Comparison of ENCODE assay signal across 20 cellular contexts in the genomic region with DNA sequence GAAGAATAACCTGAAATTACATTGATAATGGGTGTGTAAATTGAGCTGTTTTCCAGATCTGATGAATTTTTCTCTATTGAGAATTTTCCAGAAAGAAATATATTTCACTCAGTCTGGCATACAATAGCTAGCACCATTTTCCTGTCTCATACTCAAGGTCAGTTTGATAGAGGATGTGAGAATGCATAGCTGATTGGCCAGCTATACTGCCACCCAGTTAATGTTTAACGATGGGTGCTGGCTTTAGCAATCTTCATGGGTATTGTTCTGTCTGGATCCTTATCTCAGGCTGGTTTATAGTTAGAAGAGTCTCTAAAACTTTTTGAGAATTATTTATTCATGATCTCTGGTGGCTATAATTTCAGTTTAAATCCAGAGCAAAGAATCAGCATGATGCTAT.
"Had no signal": no experiment of that assay in that cellular context is flagged by ENCODE, and none has a peak within 500 bp of the region (broad histone marks: within the 10 kb centered on the region; RNA-seq: fewer than 3 reads in every experiment).

No MANE protein-coding gene starts in this region.

- H3K9me3 ChIP-seq: adrenal gland, gastroesophageal sphincter, lower lobe of right lung, prostate gland, sigmoid colon, suprapubic skin had no signal

- DNase-seq: activated CD4-positive, alpha-beta T cell treated with anti-CD3 and anti-CD28 coated beads, Interleukin-2, amount 10 ng/mL, durations not matched to agents 7 days and 5 days; activated CD4-positive, CD25-positive, alpha-beta regulatory T cell; activated CD8-positive, alpha-beta memory T cell treated with anti-CD3 and anti-CD28 coated beads for 24 hours; activated naive CD4-positive, alpha-beta T cell treated with anti-CD3 and anti-CD28 coated beads, Interleukin-2, amount 10 ng/mL, durations not matched to agents 7 days and 5 days; adrenal gland; central memory CD4-positive, alpha-beta T cell; effector memory CD4-positive, alpha-beta T cell; hippocampal formation; lower lobe of right lung; naive thymus-derived CD8-positive, alpha-beta T cell; nucleus accumbens; sigmoid colon; stimulated activated CD4-positive, alpha-beta T cell treated with anti-CD3 and anti-CD28 coated beads, Interleukin-12 subunit alpha, Interleukin-12 subunit beta, amount 100 ng/mL, for 4 hours; stimulated activated naive CD8-positive, alpha-beta T cell treated with anti-CD3 and anti-CD28 coated beads, Interleukin-15, Interleukin-2, amounts not matched to agents 100 U/mL and 50 U/mL, for 24 hours; T-helper 2 cell had no signal

- H3K4me3 ChIP-seq: adrenal gland, gastroesophageal sphincter, lower lobe of right lung, prostate gland, sigmoid colon, suprapubic skin had no signal

- H3K27ac ChIP-seq: adrenal gland, epithelial cell of prostate, gastroesophageal sphincter, lower lobe of right lung, prostate gland, sigmoid colon, suprapubic skin had no signal

- H3K36me3 Mint-ChIP-seq: activated naive CD4-positive, alpha-beta T cell treated with anti-CD3 and anti-CD28 coated beads, Interleukin-2, amount 10 ng/mL, durations not matched to agents 7 days and 5 days; naive thymus-derived CD8-positive, alpha-beta T cell had no signal

- H3K9me3 Mint-ChIP-seq: activated CD4-positive, alpha-beta T cell treated with anti-CD3 and anti-CD28 coated beads, Interleukin-2, amount 10 ng/mL, durations not matched to agents 7 days and 5 days had no signal

- H3K27me3 ChIP-seq: adrenal gland, gastroesophageal sphincter, sigmoid colon, suprapubic skin had no signal

- H3K27ac Mint-ChIP-seq: activated CD4-positive, alpha-beta T cell treated with anti-CD3 and anti-CD28 coated beads, Interleukin-2, amount 10 ng/mL, durations not matched to agents 7 days and 5 days; activated naive CD4-positive, alpha-beta T cell treated with anti-CD3 and anti-CD28 coated beads, Interleukin-2, amount 10 ng/mL, durations not matched to agents 7 days and 5 days; activated T-helper 17 cell treated with anti-CD3 and anti-CD28 coated beads, Interleukin-2, amount 50 U/mL, for 72 hours; naive thymus-derived CD8-positive, alpha-beta T cell had no signal

- H3K4me1 Mint-ChIP-seq: activated CD4-positive, alpha-beta T cell treated with anti-CD3 and anti-CD28 coated beads, Interleukin-2, amount 10 ng/mL, durations not matched to agents 7 days and 5 days; activated naive CD4-positive, alpha-beta T cell treated with anti-CD3 and anti-CD28 coated beads, Interleukin-2, amount 10 ng/mL, durations not matched to agents 7 days and 5 days; activated T-helper 17 cell treated with anti-CD3 and anti-CD28 coated beads, Interleukin-2, amount 50 U/mL, for 72 hours; naive thymus-derived CD8-positive, alpha-beta T cell had no signal

- ATAC-seq: activated T-helper 17 cell treated with anti-CD3 and anti-CD28 coated beads, Interleukin-2, amount 50 U/mL, for 72 hours; gastroesophageal sphincter; lower lobe of right lung; naive thymus-derived CD8-positive, alpha-beta T cell; stimulated activated naive CD8-positive, alpha-beta T cell treated with anti-CD3 and anti-CD28 coated beads, Interleukin-15, Interleukin-2, amounts not matched to agents 100 U/mL and 50 U/mL, for 24 hours had no signal

- H3K4me3 Mint-ChIP-seq: activated CD4-positive, alpha-beta T cell treated with anti-CD3 and anti-CD28 coated beads, Interleukin-2, amount 10 ng/mL, durations not matched to agents 7 days and 5 days; activated naive CD4-positive, alpha-beta T cell treated with anti-CD3 and anti-CD28 coated beads, Interleukin-2, amount 10 ng/mL, durations not matched to agents 7 days and 5 days; activated T-helper 17 cell treated with anti-CD3 and anti-CD28 coated beads, Interleukin-2, amount 50 U/mL, for 72 hours; naive thymus-derived CD8-positive, alpha-beta T cell had no signal

- H3K36me3 ChIP-seq: adrenal gland, gastroesophageal sphincter, lower lobe of right lung, prostate gland, sigmoid colon, suprapubic skin had no signal

- H3K27me3 Mint-ChIP-seq: activated CD4-positive, alpha-beta T cell treated with anti-CD3 and anti-CD28 coated beads, Interleukin-2, amount 10 ng/mL, durations not matched to agents 7 days and 5 days; activated naive CD4-positive, alpha-beta T cell treated with anti-CD3 and anti-CD28 coated beads, Interleukin-2, amount 10 ng/mL, durations not matched to agents 7 days and 5 days; activated T-helper 17 cell treated with anti-CD3 and anti-CD28 coated beads, Interleukin-2, amount 50 U/mL, for 72 hours had no signal

- H3K4me1 ChIP-seq: adrenal gland, gastroesophageal sphincter, lower lobe of right lung, prostate gland, sigmoid colon, suprapubic skin had no signal
